Comparison of ENCODE assay signal across 11 cellular contexts in genomic region chr14:74647834-74648361, GRCh38. TPM values are rescaled to one million over a fixed set of nuclear protein-coding genes. Genes with fewer than 3 reads are reported as not detected.
DNase-seq lines count a peak whose midpoint lies in the region; ATAC-seq, FAIRE-seq and TF ChIP-seq lines count a peak whose summit lies in the region.
"Had no signal": no experiment of that assay in that cellular context is flagged by ENCODE, and none has a peak within 500 bp of the region (broad histone marks: within the 10 kb centered on the region; RNA-seq: fewer than 3 reads in every experiment).

No MANE protein-coding gene starts in this region.

- 28% methylated on average over 5 of the region's 5 CpGs; no CpG with 5 or more reads in 1 of the 2 donors for WGBS in transverse colon (ENCODE audit: low coverage in 1 of 2), 2 donors
- WGBS in tibial nerve, 2 donors, result 17 to 19% methylated on average over 4 to 5 of the region's 5 CpGs

- TF ChIP-seq POLR2A in transverse colon (IDR thresholded peaks at IDR 0.05) (no peak), tibial nerve (IDR thresholded peaks at IDR 0.05) (no peak)

- H3K36me3 ChIP-seq in astrocyte (ENCODE audit: insufficient read depth, low read length) (peaks cover under 1% of the 10 kb centered on the region), mucosa of descending colon (ENCODE audit: low read depth) (no peaks in the 10 kb centered on the region), transverse colon (no peaks in the 10 kb centered on the region), tibial nerve (no peaks in the 10 kb centered on the region), WERI-Rb-1 (no peaks in the 10 kb centered on the region)

- peaks cover 41% of the 10 kb centered on the region for H3K4me1 Mint-ChIP-seq in astrocyte (ENCODE audit: low read depth, unreplicated experiment)

- TF ChIP-seq EP300 in transverse colon (IDR thresholded peaks at IDR 0.05; ENCODE audit: low read depth) (no peak), tibial nerve (IDR thresholded peaks at IDR 0.05) (no peak)

- intact Hi-C loops in mucosa of descending colon (cut with DNase I, micrococcal nuclease) (no loop called here), transverse colon (cut with DNase I; ENCODE audit: low total_unique reads) (no loop called here)

- H3K27ac ChIP-seq in astrocyte (ENCODE audit: low read depth, low read length) (no peak overlapping the region), transverse colon (no peak overlapping the region), tibial nerve (no peak overlapping the region), WERI-Rb-1 (no peak overlapping the region)

- no peak overlapping the region for H3K4me2 ChIP-seq in astrocyte (ENCODE audit: low read length)

- no peaks in the 10 kb centered on the region for H4K20me1 ChIP-seq in astrocyte (ENCODE audit: insufficient read depth, low read length)

- H2AFZ ChIP-seq in astrocyte (ENCODE audit: low read depth, low read length), result no peak overlapping the region

- H3K4me3 Mint-ChIP-seq in astrocyte (ENCODE audit: unreplicated experiment), result no peak overlapping the region
- H3K4me3 Mint-ChIP-seq: CD8-positive, alpha-beta memory T cell had no signal

- H3K4me3 ChIP-seq in astrocyte (ENCODE audit: insufficient read depth, low read depth, low read length), result no peak overlapping the region
- no peak overlapping the region for H3K4me3 ChIP-seq in mucosa of descending colon
- no peak overlapping the region for H3K4me3 ChIP-seq in transverse colon
- H3K4me3 ChIP-seq in tibial nerve, result no peak overlapping the region
- H3K4me3 ChIP-seq in WERI-Rb-1 (ENCODE audit: low read depth, low read length), result no peak overlapping the region
- H3K4me3 ChIP-seq: dorsolateral prefrontal cortex had no signal

- in situ Hi-C loops in transverse colon (cut with MboI; ENCODE audit: low pct_ligation_motif_present in 1 of 4, low pct_unique_long_range_greater_than_20kb in 1 of 4, low sequenced_read_pairs in 3 of 4), result no loop called here

- no peak for FAIRE-seq in astrocyte (lab: Jason Lieb, UNC)
- FAIRE-seq: kidney had no signal

- no peak for TF ChIP-seq CTCF in astrocyte (IDR thresholded peaks at IDR 0.05; ENCODE audit: insufficient read depth, low read depth, low read length)
- TF ChIP-seq CTCF in mucosa of descending colon (IDR thresholded peaks at IDR 0.05), result no peak
- TF ChIP-seq CTCF in transverse colon (IDR thresholded peaks at IDR 0.05), result no peak
- TF ChIP-seq CTCF in tibial nerve (IDR thresholded peaks at IDR 0.05), result no peak
- no peak for TF ChIP-seq CTCF in WERI-Rb-1 (IDR thresholded peaks at IDR 0.05; ENCODE audit: low read depth, low read length)

- no peaks in the 10 kb centered on the region for H3K79me2 ChIP-seq in astrocyte (ENCODE audit: insufficient read depth, low read length)

- H3K27ac Mint-ChIP-seq in astrocyte (ENCODE audit: unreplicated experiment), result no peak overlapping the region

- H3K4me1 ChIP-seq in astrocyte (ENCODE audit: insufficient read depth, low read length) (peaks cover 17% of the 10 kb centered on the region), mucosa of descending colon (ENCODE audit: low read depth) (no peaks in the 10 kb centered on the region), transverse colon (no peaks in the 10 kb centered on the region), tibial nerve (peaks cover 0 to 53% (median 3%) of the 10 kb centered on the region in 4 donors)

- peaks cover 14% of the 10 kb centered on the region for H3K36me3 Mint-ChIP-seq in astrocyte (ENCODE audit: low read depth, unreplicated experiment)

- H3K27me3 Mint-ChIP-seq in astrocyte (ENCODE audit: low read depth, unreplicated experiment), result no peaks in the 10 kb centered on the region

- H3K9me3 ChIP-seq in astrocyte (ENCODE audit: insufficient read depth, low read depth, low read length) (no peaks in the 10 kb centered on the region), mucosa of descending colon (no peaks in the 10 kb centered on the region), transverse colon (no peaks in the 10 kb centered on the region), tibial nerve (no peaks in the 10 kb centered on the region), WERI-Rb-1 (ENCODE audit: severe bottlenecking) (no peaks in the 10 kb centered on the region)

- H3K9ac ChIP-seq in astrocyte (ENCODE audit: low read length), result peak overlapping the region; percentile 19

- H3K27me3 ChIP-seq in astrocyte (ENCODE audit: insufficient read depth, low read length) (no peaks in the 10 kb centered on the region), transverse colon (peaks cover 7% of the 10 kb centered on the region), tibial nerve (no peaks in the 10 kb centered on the region), WERI-Rb-1 (ENCODE audit: insufficient read depth, low read depth, severe bottlenecking) (no peaks in the 10 kb centered on the region)

- H3K9me3 Mint-ChIP-seq in astrocyte (ENCODE audit: unreplicated experiment), result no peaks in the 10 kb centered on the region
- H3K9me3 Mint-ChIP-seq: CD8-positive, alpha-beta memory T cell had no signal

- ATAC-seq in mucosa of descending colon, result peak; percentile 22
- no peak for ATAC-seq in GM19397 (IDR thresholded peaks at IDR 0.05; ENCODE audit: unreplicated experiment)

- peak; percentile 87 for DNase-seq in DMS 273 (lab: John Stamatoyannopoulos, UW; ENCODE audit: unreplicated experiment)
- DNase-seq in NCI-H146 treated with DMSO at 0.1 percent for 48 hours (lab: John Stamatoyannopoulos, UW; ENCODE audit: unreplicated experiment), result peak; percentile 58
- no peak for DNase-seq in astrocyte (ENCODE audit: low read depth)
- no peak for DNase-seq in mucosa of descending colon
- DNase-seq in transverse colon, result no peak
- no peak for DNase-seq in tibial nerve (ENCODE audit: low spot score in 2 of 2)
- DNase-seq in WERI-Rb-1, result no peak
- DNase-seq: CD8-positive, alpha-beta memory T cell; kidney had no signal

RNA-seq across cellular contexts. Expression of gene LTBP2, which starts 35.9 kb away (rescaled TPM):
- total RNA-seq in astrocyte (162 and 196 TPM in 2 replicates), mucosa of descending colon (10 to 100 TPM in 1 of 3 donors, 1 to 10 TPM in 2; 1.7 to 10.2 (median 3.0) TPM), transverse colon (10 to 100 TPM in 3 of 4 donors, 1 to 10 TPM in 1; 9.7 to 15.3 (median 11.9) TPM), tibial nerve (100 to 1,000 TPM in 2 of 4 donors, 10 to 100 TPM in 2; 67.1 to 276 (median 134) TPM)

Comparison
In these comparisons a context has a peak if more than half of its experiments do, and no peak if none do; other contexts are left out.
1. DNase-seq: peak in DMS 273 (single experiment) and NCI-H146 treated with DMSO at 0.1 percent for 48 hours (single experiment); none in astrocyte (single experiment), mucosa of descending colon (0 of 3), transverse colon (single experiment), tibial nerve (0 of 2) and WERI-Rb-1 (single experiment).
2. RNA of gene LTBP2, which starts 35.9 kb away (total RNA-seq): 67.1 to 276 TPM in tibial nerve and 162 to 196 TPM in astrocyte; 9.7 to 15.3 TPM in transverse colon and 1.7 to 10.2 TPM in mucosa of descending colon; every median in the first group is over 4 times any median in the second.